In genomic region chr22:20206709-20207215, GRCh38 we compare ENCODE assay signal across 9 cellular contexts. TPM values are rescaled to one million over a fixed set of nuclear protein-coding genes. Genes with fewer than 3 reads are reported as not detected.
DNase-seq lines count a peak whose midpoint lies in the region; ATAC-seq, FAIRE-seq and TF ChIP-seq lines count a peak whose summit lies in the region.
"Had no signal": no experiment of that assay in that cellular context is flagged by ENCODE, and none has a peak within 500 bp of the region (broad histone marks: within the 10 kb centered on the region; RNA-seq: fewer than 3 reads in every experiment).

No MANE protein-coding gene starts in this region.

- peak overlapping the region; percentile 79 for H3K4me3 ChIP-seq in IMR-90 (ENCODE audit: insufficient read depth, low read depth, low read length)
- peak overlapping the region; percentile 82 for H3K4me3 ChIP-seq in GM12878
- peak overlapping the region; percentile 58 to 88 for H3K4me3 ChIP-seq in mesenchymal stem cell (ENCODE audit: insufficient read depth in 1 of 2, low read depth in 1 of 2, low read length in 2 of 2)
- no peak overlapping the region for H3K4me3 ChIP-seq in aorta (ENCODE audit: low read length in 2 of 2)

- 0 out of 2 replicates have a peak overlapping the region, but pooled peaks have one; percentile 90 for H3K56ac ChIP-seq in IMR-90 (ENCODE audit: extremely low read depth, insufficient read depth, low read length)

- in situ Hi-C loops in IMR-90 (cut with MboI; ENCODE audit: low sequenced_read_pairs) (no loop called here), GM12878 (cut with MboI) (no loop called here)

- FAIRE-seq in GM12878 (lab: Jason Lieb, UNC), result no peak
- FAIRE-seq: TTC549 had no signal

- H2AFZ ChIP-seq in IMR-90 (replicated peaks; ENCODE audit: low read length, poor library complexity) (peak overlapping the region; percentile 89), GM12878 (ENCODE audit: control insufficient read depth, low read depth, low read length) (peak overlapping the region; percentile 95), mesenchymal stem cell (ENCODE audit: low read depth, low read length) (no peak overlapping the region)

- H2BK15ac ChIP-seq in IMR-90 (ENCODE audit: low read depth, low read length) (no peak overlapping the region; the same call in 2 of the 3 replicates), mesenchymal stem cell (ENCODE audit: low read depth, poor library complexity, severe bottlenecking) (peak overlapping the region; percentile 92)

- H3K18ac ChIP-seq in IMR-90 (ENCODE audit: low read depth, low read length) (peak overlapping the region; percentile 62; the same call in 1 of the 2 replicates), mesenchymal stem cell (ENCODE audit: low read depth in 1 of 2, low read length in 2 of 2) (peak overlapping the region; percentile 87 to 97)

- TF ChIP-seq CTCF in IMR-90 (conservative IDR thresholded peaks at IDR 0.05; ENCODE audit: low read depth, low read length) (no peak), GM12878 (IDR thresholded peaks at IDR 0.05 in 2 of 3, conservative IDR thresholded peaks at IDR 0.05 in 1 of 3; ENCODE audit: control insufficient read depth in 2 of 3, extremely low read depth in 1 of 3, insufficient read depth in 1 of 3, low read depth in 3 of 3, low read length in 3 of 3) (no peak)

- SMC1A ChIA-PET in GM12878 (lab: Charles Lee; ENCODE audit: uncharacterized antibody, unreplicated experiment), result interaction anchor here (1.8 kb wide), 1 partner anchor 10 kb away, joined by 4 read pairs; no protein-coding TSS in a partner anchor

- H4K8ac ChIP-seq in IMR-90 (ENCODE audit: low read depth in 2 of 2, low read length in 2 of 2) (peak overlapping the region; percentile 95), mesenchymal stem cell (ENCODE audit: low read length) (peak overlapping the region; percentile 98)

- intact Hi-C loops in IMR-90 (cut with micrococcal nuclease), result no loop called here
- intact Hi-C loops in GM12878 (cut with micrococcal nuclease; ENCODE audit: unreplicated experiment), result no loop called here
- intact Hi-C loops in aorta (cut with DNase I), result no loop called here

- TF ChIP-seq EP300 in GM12878 (IDR thresholded peaks at IDR 0.05; ENCODE audit: borderline replicate concordance in 1 of 2, control insufficient read depth in 1 of 2, low read depth in 2 of 2, low read length in 2 of 2), result no peak

- H4K91ac ChIP-seq in IMR-90 (ENCODE audit: insufficient read depth, low read depth, low read length) (peak overlapping the region; percentile 81), mesenchymal stem cell (ENCODE audit: low read length) (peak overlapping the region; percentile 92)

- H3K9me1 ChIP-seq in IMR-90 (ENCODE audit: insufficient read depth, low read length), result peaks cover 18% of the 10 kb centered on the region

- peaks cover 3% of the 10 kb centered on the region; the same call in 1 of the 2 replicates for H3K27me3 ChIP-seq in IMR-90 (ENCODE audit: control insufficient read depth, insufficient read depth, low read length)
- no peaks in the 10 kb centered on the region for H3K27me3 ChIP-seq in GM12878 (replicated peaks in 1 of 2; ENCODE audit: control insufficient read depth in 2 of 2, insufficient read depth in 2 of 2, low read length in 1 of 2)
- peaks cover 0 to 11% of the 10 kb centered on the region in 2 experiments for H3K27me3 ChIP-seq in mesenchymal stem cell (ENCODE audit: control insufficient read depth in 1 of 2, insufficient read depth in 1 of 2, low read length in 2 of 2)
- no peaks in the 10 kb centered on the region for H3K27me3 ChIP-seq in aorta (ENCODE audit: control insufficient read depth in 1 of 2, insufficient read depth in 2 of 2, low read length in 1 of 2)

- H3K9me3 ChIP-seq in IMR-90 (ENCODE audit: control insufficient read depth, insufficient read depth, low read length) (no peaks in the 10 kb centered on the region), GM12878 (replicated peaks; ENCODE audit: control insufficient read depth, insufficient read depth, low read length) (no peaks in the 10 kb centered on the region), mesenchymal stem cell (ENCODE audit: control insufficient read depth, low read length) (no peaks in the 10 kb centered on the region), aorta (ENCODE audit: control insufficient read depth, low read length) (no peaks in the 10 kb centered on the region)

- H3K79me1 ChIP-seq in IMR-90 (ENCODE audit: low read depth in 1 of 2, low read length in 2 of 2) (peaks cover 0 to 20% of the 10 kb centered on the region in 2 experiments; a peak in 3 of 4 replicates), mesenchymal stem cell (replicated peaks; ENCODE audit: low read length, poor library complexity, severe bottlenecking) (peaks cover 11% of the 10 kb centered on the region)

- TF ChIP-seq POLR2A in IMR-90 (IDR thresholded peaks at IDR 0.05; ENCODE audit: low read depth, low read length) (peak; percentile 16; the same call in 1 of the 2 replicates), GM12878 (IDR thresholded peaks at IDR 0.05; ENCODE audit: low read depth, low read length) (no peak)

- peak overlapping the region; percentile 56 to 80 for H2BK12ac ChIP-seq in mesenchymal stem cell (ENCODE audit: low read length in 2 of 2)

- H2BK120ac ChIP-seq in IMR-90 (ENCODE audit: low read depth, low read length), result peak overlapping the region; percentile 47
- H2BK120ac ChIP-seq in mesenchymal stem cell (ENCODE audit: low read depth, low read length), result peak overlapping the region; percentile 82

- H2AK5ac ChIP-seq in IMR-90 (ENCODE audit: low read depth, low read length) (peak overlapping the region; percentile 59), mesenchymal stem cell (ENCODE audit: low read length, severe bottlenecking) (peak overlapping the region; percentile 55)

- WGBS in IMR-90 (ENCODE audit: extremely low coverage in 2 of 2, insufficient read length in 1 of 2), 2 experiments, result no CpG with 5 or more reads among the region's 9 CpGs
- WGBS in GM12878 (ENCODE audit: insufficient coverage, insufficient replicate concordance, low lambda C conversion rate, missing lambda C conversion rate), result 8% methylated on average over 9 of the region's 9 CpGs
- 56% methylated on average over 9 of the region's 9 CpGs for WGBS in mesenchymal stem cell
- WGBS in aorta, 2 donors, result 72 to 76% methylated on average over 9 of the region's 9 CpGs

- peak; percentile 28 for ATAC-seq in GM18498 (IDR thresholded peaks at IDR 0.05; ENCODE audit: unreplicated experiment)
- peak; percentile 38 for ATAC-seq in IMR-90 (ENCODE audit: low read depth)
- peak; percentile 63 for ATAC-seq in GM12878
- no peak for ATAC-seq in HG03457 (IDR thresholded peaks at IDR 0.05; ENCODE audit: unreplicated experiment)
- ATAC-seq in aorta (ENCODE audit: low FRiP score), result no peak

- H4K20me1 ChIP-seq in IMR-90 (ENCODE audit: insufficient read depth, low read length), result no peaks in the 10 kb centered on the region
- H4K20me1 ChIP-seq in GM12878 (ENCODE audit: control insufficient read depth, insufficient read depth), result no peaks in the 10 kb centered on the region

- peaks cover 20% of the 10 kb centered on the region for H3K4me1 ChIP-seq in IMR-90 (ENCODE audit: control insufficient read depth, insufficient read depth, low read length)
- peaks cover 5% of the 10 kb centered on the region for H3K4me1 ChIP-seq in GM12878 (ENCODE audit: control insufficient read depth, insufficient read depth, low read length)
- peaks cover 49% of the 10 kb centered on the region for H3K4me1 ChIP-seq in mesenchymal stem cell (ENCODE audit: control insufficient read depth, insufficient read depth, low read depth, low read length)
- peaks cover 0 to 2% of the 10 kb centered on the region in 2 donors for H3K4me1 ChIP-seq in aorta (ENCODE audit: control insufficient read depth in 1 of 2, insufficient read depth in 2 of 2, low read length in 2 of 2)

- H3K27ac ChIP-seq in IMR-90 (ENCODE audit: insufficient read depth, low read length), result peak overlapping the region; percentile 91
- H3K27ac ChIP-seq in GM12878 (ENCODE audit: control insufficient read depth, insufficient read depth), result peak overlapping the region; percentile 83
- peak overlapping the region; percentile 6 for H3K27ac ChIP-seq in mesenchymal stem cell (ENCODE audit: low read length, poor library complexity, severe bottlenecking)
- no peak overlapping the region for H3K27ac ChIP-seq in aorta (ENCODE audit: low read depth in 1 of 2, low read length in 2 of 2)

- DNase-seq in IMR-90 (peak; percentile 22), GM12878 (ENCODE audit: low read depth, low spot score) (no peak), mesenchymal stem cell (peak; percentile 31), aorta (no peak), SIG-M5 treated with dmso at 0.1 percent for 504 hours (lab: John Stamatoyannopoulos, UW; ENCODE audit: unreplicated experiment) (no peak), NCI-H748 treated with DMSO at 0.1 percent for 48 hours (lab: John Stamatoyannopoulos, UW) (no peak)

- H3K79me2 ChIP-seq in GM12878 (ENCODE audit: control insufficient read depth, insufficient read depth, low read length), result peaks cover 6% of the 10 kb centered on the region

- peak overlapping the region; percentile 95 for H3K14ac ChIP-seq in IMR-90 (replicated peaks; ENCODE audit: low read depth, low read length)
- peak overlapping the region in 1 of 2 experiments; percentile 57 for H3K14ac ChIP-seq in mesenchymal stem cell (ENCODE audit: low read length in 2 of 2)

- H3K36me3 ChIP-seq in IMR-90 (ENCODE audit: control insufficient read depth, insufficient read depth, low read length) (no peaks in the 10 kb centered on the region), GM12878 (ENCODE audit: control insufficient read depth in 2 of 2, insufficient read depth in 2 of 2, low read length in 1 of 2) (no peaks in the 10 kb centered on the region), mesenchymal stem cell (ENCODE audit: control insufficient read depth in 1 of 2, insufficient read depth in 2 of 2, low read depth in 1 of 2, low read length in 2 of 2) (peaks cover 0 to 3% of the 10 kb centered on the region in 2 experiments), aorta (ENCODE audit: control insufficient read depth in 1 of 2, insufficient read depth in 2 of 2, low read length in 1 of 2) (no peaks in the 10 kb centered on the region)

- CTCF ChIA-PET in IMR-90 (lab: Yijun Ruan, JAX), result no interaction called here
- CTCF ChIA-PET in GM12878 (lab: Yijun Ruan, JAX), result no interaction called here

- dilution Hi-C loops in IMR-90 (cut with HindIII; ENCODE audit: low sequenced_read_pairs, unreplicated experiment), result no loop called here

- peak overlapping the region; percentile 100 for H2AK9ac ChIP-seq in IMR-90 (replicated peaks; ENCODE audit: low read depth, low read length, poor library complexity)

- TF ChIP-seq RAD21 in IMR-90 (IDR thresholded peaks at IDR 0.05; ENCODE audit: low read length) (no peak), GM12878 (IDR thresholded peaks at IDR 0.05; ENCODE audit: insufficient read depth, low read depth, low read length) (no peak)

- BruUV-seq in IMR-90 (replicated peaks; lab: Mats Ljungman, UMichigan) (no TSS peak), GM12878 (replicated peaks; lab: Mats Ljungman, UMichigan) (no TSS peak)

- peak overlapping the region; percentile 37; the same call in 1 of the 2 replicates for H2BK20ac ChIP-seq in IMR-90 (ENCODE audit: low read depth, low read length)

- RAD21 ChIA-PET in GM12878 (lab: Charles Lee; ENCODE audit: unreplicated experiment), result no interaction called here

- H3K4ac ChIP-seq in IMR-90 (ENCODE audit: low read depth, low read length), result peak overlapping the region; percentile 92
- peak overlapping the region; percentile 92 to 93 for H3K4ac ChIP-seq in mesenchymal stem cell (ENCODE audit: low read depth in 1 of 2, low read length in 2 of 2)

- H3K9ac ChIP-seq in IMR-90 (ENCODE audit: low read depth, low read length) (peak overlapping the region; percentile 90), GM12878 (ENCODE audit: control insufficient read depth, insufficient read depth, low read length) (peak overlapping the region; percentile 93), mesenchymal stem cell (ENCODE audit: low read length) (peak overlapping the region; percentile 92)

- H3K23ac ChIP-seq in IMR-90 (ENCODE audit: low read depth, low read length) (peak overlapping the region; percentile 89; the same call in 1 of the 2 replicates), mesenchymal stem cell (ENCODE audit: low read length in 2 of 2) (no peak overlapping the region)

- peak overlapping the region; percentile 84 for H2BK5ac ChIP-seq in IMR-90 (ENCODE audit: low read depth, low read length, poor library complexity, severe bottlenecking)
- no peak overlapping the region for H2BK5ac ChIP-seq in mesenchymal stem cell (ENCODE audit: low read depth, low read length, poor library complexity, severe bottlenecking)

- POLR2A ChIA-PET in IMR-90 (lab: Charles Lee; ENCODE audit: unreplicated experiment), result no interaction called here
- POLR2A ChIA-PET in GM12878 (lab: Charles Lee), result no interaction called here

- peak overlapping the region; percentile 92 for H4K5ac ChIP-seq in IMR-90 (ENCODE audit: low read depth, low read length)

- H3K4me2 ChIP-seq in IMR-90 (ENCODE audit: low read depth, low read length) (peak overlapping the region; percentile 88), GM12878 (ENCODE audit: control insufficient read depth, insufficient read depth) (peak overlapping the region; percentile 86), mesenchymal stem cell (ENCODE audit: low read length, poor library complexity, severe bottlenecking) (peak overlapping the region; percentile 67)

RNA-seq across cellular contexts. Expression of gene CCDC188, which starts 55.9 kb away (rescaled TPM):
- total RNA-seq in IMR-90 (2012; rRNA removed) (not detected in 2 replicates), GM12878 (2014; rRNA removed) (not detected in 2 replicates), GM12878 (2014; rRNA removed; fragmentation: Illumina TruSeq; extraction: Trizol) (not detected in 2 replicates), GM12878 (2021) (not detected in 2 replicates), aorta (1 to 10 TPM in 1 of 2 donors, under 1 TPM in 1; 0.78 to 4.0 TPM)
- polyA plus RNA-seq in IMR-90 (2012; rRNA removed) (0.10 and 0.32 TPM in 2 replicates), GM12878 (2011; rRNA removed) (not detected in 2 replicates), GM12878 (2014; fragmentation: Illumina TruSeq; extraction: Trizol) (not detected in 2 replicates), GM12878 (2014; fragmentation: Nextera tagmentation; extraction: Ambion mirVana) (not detected), GM12878 (2014; rRNA removed) (not detected in 2 replicates), GM12878 (2016; fragmentation: Nextera tagmentation; extraction: Ambion mirVana) (not detected), aorta (not detected)
- polyA plus RNA-seq in IMR-90 (2012; cell fraction: cytosol; rRNA removed), result 0.09 TPM in 1 of 2 replicates, not detected in the other
- polyA plus RNA-seq in IMR-90 (2012; cell fraction: nucleus; rRNA removed; ENCODE audit: low replicate concordance), result 1.7 and 4.3 TPM in 2 replicates
- not detected in 2 replicates for total RNA-seq in GM12878 (2013; cell fraction: nucleolus; rRNA removed)
- 0.18 TPM for polyA plus RNA-seq in GM12878 (2011; ENCODE audit: low read depth)
- not detected in 2 replicates for polyA plus RNA-seq in GM12878 (2011; cell fraction: cytosol; rRNA removed)
- polyA plus RNA-seq in GM12878 (2011; cell fraction: nucleus; rRNA removed), result not detected in 2 replicates
- polyA plus RNA-seq in GM12878 (2012), result 0.10 TPM in 1 of 2 replicates, not detected in the other
- polyA minus RNA-seq in GM12878 (2011; rRNA and poly(A)+ RNA removed), result not detected in 2 replicates
- polyA minus RNA-seq in GM12878 (2011; cell fraction: cytosol; rRNA and poly(A)+ RNA removed), result not detected in 2 replicates
- polyA minus RNA-seq in GM12878 (2011; cell fraction: nucleus; rRNA and poly(A)+ RNA removed), result not detected in 2 replicates
- not detected for polyA plus RNA-seq in mesenchymal stem cell (2013, experiment 1 of 2)
- polyA plus RNA-seq in mesenchymal stem cell (2013, experiment 2 of 2), result not detected

Comparison
In these comparisons a context has a peak if more than half of its experiments do, and no peak if none do; other contexts are left out.
1. ATAC-seq: peak in GM18498 (single experiment), IMR-90 (single experiment) and GM12878 (single experiment); none in HG03457 (single experiment) and aorta (single experiment).
2. DNase-seq: peak in IMR-90 (single experiment) and mesenchymal stem cell (single experiment); none in GM12878 (single experiment), aorta (0 of 2), SIG-M5 treated with dmso at 0.1 percent for 504 hours (single experiment) and NCI-H748 treated with DMSO at 0.1 percent for 48 hours (single experiment).
3. H3K27ac ChIP-seq: peak in IMR-90 (single experiment), GM12878 (single experiment) and mesenchymal stem cell (single experiment); none in aorta (0 of 2).
4. H3K4me3 ChIP-seq: peak in IMR-90 (single experiment), GM12878 (single experiment) and mesenchymal stem cell (2 of 2); none in aorta (0 of 2).
5. Peak in every context shown above with its lines, with median percentiles within 50 percentile points of each other: H3K4me2 ChIP-seq and H3K9ac ChIP-seq.